In genomic region chr3:45915518-45916231, GRCh38 we compare ENCODE assay signal across 8 cellular contexts. TPM values are rescaled to one million over a fixed set of nuclear protein-coding genes. Genes with fewer than 3 reads are reported as not detected.
DNase-seq lines count a peak whose midpoint lies in the region; ATAC-seq lines count a peak whose summit lies in the region.

No MANE protein-coding gene starts in this region.

- no peaks in the 10 kb centered on the region for H3K4me1 ChIP-seq in HAP-1

- H3K36me3 ChIP-seq in HAP-1 (replicated peaks), result no peaks in the 10 kb centered on the region; the same call in 1 of the 2 replicates

- H3K27me3 ChIP-seq in HAP-1 (ENCODE audit: low read depth), result no peaks in the 10 kb centered on the region

- DNase-seq in RPMI7951 (ENCODE audit: low read depth), result peak; percentile 92
- DNase-seq in mesenteric fat pad (ENCODE audit: low spot score), result peak; percentile 72
- peak; percentile 13 to 37 (median 30) for DNase-seq in stimulated activated naive CD4-positive, alpha-beta T cell (lab: John Stamatoyannopoulos, UW)
- no peak for DNase-seq in NCI-H187 treated with DMSO at 0.1 percent for 48 hours (lab: John Stamatoyannopoulos, UW)
- DNase-seq in HAP-1 (ENCODE audit: low spot score in 2 of 2), result no peak

- H3K27me3 Mint-ChIP-seq in activated naive CD4-positive, alpha-beta T cell treated with anti-CD3 and anti-CD28 coated beads, Interleukin-2, amount 50 U/mL, for 24 hours, result no peaks in the 10 kb centered on the region

- in situ Hi-C loops in HAP-1 (cut with MboI; ENCODE audit: low sequenced_read_pairs), result no loop called here

- peak overlapping the region; percentile 77 for H3K27ac Mint-ChIP-seq in activated naive CD4-positive, alpha-beta T cell treated with anti-CD3 and anti-CD28 coated beads, Interleukin-2, amount 50 U/mL, for 24 hours

- ATAC-seq in GM18907 (IDR thresholded peaks at IDR 0.05; ENCODE audit: unreplicated experiment) (peak; percentile 92), HG02943 (IDR thresholded peaks at IDR 0.05; ENCODE audit: low read depth, unreplicated experiment) (peak; percentile 88)

- H3K4me1 Mint-ChIP-seq in activated naive CD4-positive, alpha-beta T cell treated with anti-CD3 and anti-CD28 coated beads, Interleukin-2, amount 50 U/mL, for 24 hours, result peaks cover 19% of the 10 kb centered on the region

- H3K9me3 ChIP-seq in HAP-1, result no peaks in the 10 kb centered on the region

- H3K4me3 Mint-ChIP-seq in activated naive CD4-positive, alpha-beta T cell treated with anti-CD3 and anti-CD28 coated beads, Interleukin-2, amount 50 U/mL, for 24 hours, result peak overlapping the region; percentile 79

- H3K9me3 Mint-ChIP-seq in activated naive CD4-positive, alpha-beta T cell treated with anti-CD3 and anti-CD28 coated beads, Interleukin-2, amount 50 U/mL, for 24 hours, result no peaks in the 10 kb centered on the region

- H3K36me3 Mint-ChIP-seq in activated naive CD4-positive, alpha-beta T cell treated with anti-CD3 and anti-CD28 coated beads, Interleukin-2, amount 50 U/mL, for 24 hours, result peaks cover 4% of the 10 kb centered on the region

- no peak overlapping the region for H3K4me3 ChIP-seq in HAP-1

RNA-seq across cellular contexts. Expression of gene CXCR6, which starts 27.6 kb away (rescaled TPM):
- total RNA-seq in RPMI7951 (2014; rRNA removed; shearing (Covaris generic)), result not detected in 2 replicates
- 0.96 TPM for total RNA-seq in mesenteric fat pad

RNA-seq across cellular contexts. Expression of gene CCR9, which starts 29.3 kb away (rescaled TPM):
- total RNA-seq in RPMI7951 (2014; rRNA removed; shearing (Covaris generic)), result not detected in 2 replicates
- not detected for total RNA-seq in mesenteric fat pad

Comparison
In these comparisons a context has a peak if more than half of its experiments do, and no peak if none do; other contexts are left out.
1. DNase-seq: peak in RPMI7951 (single experiment), mesenteric fat pad (single experiment) and stimulated activated naive CD4-positive, alpha-beta T cell (6 of 6); none in NCI-H187 treated with DMSO at 0.1 percent for 48 hours (single experiment) and HAP-1 (0 of 2).